Comparison of ENCODE assay signal across 14 cellular contexts in the genomic region with DNA sequence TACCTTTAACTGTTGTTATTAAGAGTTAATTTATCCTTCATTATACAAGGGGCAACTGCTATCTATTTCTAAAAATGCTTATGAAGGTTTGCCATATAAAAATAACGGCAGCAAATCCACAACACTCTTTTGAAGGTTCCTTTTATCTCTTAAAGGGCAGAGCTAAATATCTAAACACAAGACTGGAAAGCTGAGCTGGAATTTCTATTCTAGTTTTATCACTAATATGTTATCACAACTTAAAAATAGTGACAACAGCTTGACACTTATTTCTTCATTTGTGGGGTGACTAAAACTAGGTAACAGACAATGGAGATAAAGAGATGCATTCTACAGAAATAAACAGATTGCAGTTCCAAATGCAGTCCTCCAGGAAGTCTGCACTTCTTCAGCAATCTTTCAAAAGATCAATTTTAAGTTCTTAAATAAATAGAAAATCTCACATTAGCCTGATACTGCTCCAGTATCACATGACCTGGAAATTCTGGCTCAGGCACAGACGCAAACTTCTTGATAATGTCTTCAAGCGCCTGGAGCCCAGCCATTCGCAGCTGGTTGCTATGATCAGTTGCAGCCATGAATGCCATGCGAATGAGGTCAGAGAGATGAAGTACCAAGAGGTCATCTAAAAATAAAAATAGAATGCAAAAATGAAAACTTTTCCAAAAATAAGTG. TPM values are rescaled to one million over a fixed set of nuclear protein-coding genes. Genes with fewer than 3 reads are reported as not detected.
A peak's percentile ranks its signal among the peaks of the same experiment; 100 is the strongest.
DNase-seq lines count a peak whose midpoint lies in the region; ATAC-seq, FAIRE-seq and TF ChIP-seq lines count a peak whose summit lies in the region.
"Had no signal": no experiment of that assay in that cellular context is flagged by ENCODE, and none has a peak within 500 bp of the region (broad histone marks: within the 10 kb centered on the region; RNA-seq: fewer than 3 reads in every experiment).

No MANE protein-coding gene starts in this region.

- no peak for FAIRE-seq in astrocyte (lab: Jason Lieb, UNC)
- FAIRE-seq: GM18507 had no signal

- H3K27me3 ChIP-seq in BE2C, result no peaks in the 10 kb centered on the region
- H3K27me3 ChIP-seq in astrocyte (ENCODE audit: insufficient read depth, low read length), result no peaks in the 10 kb centered on the region
- H3K27me3 ChIP-seq in right cardiac atrium (ENCODE audit: control insufficient read depth, insufficient read depth), result no peaks in the 10 kb centered on the region
- H3K27me3 ChIP-seq in gastrocnemius medialis, result no peaks in the 10 kb centered on the region
- H3K27me3 ChIP-seq: dorsolateral prefrontal cortex had no signal

- H3K36me3 ChIP-seq in BE2C, result peaks cover 10% of the 10 kb centered on the region
- peaks cover 13% of the 10 kb centered on the region for H3K36me3 ChIP-seq in astrocyte (ENCODE audit: insufficient read depth, low read length)
- H3K36me3 ChIP-seq in gastrocnemius medialis, result peaks cover 0 to 31% of the 10 kb centered on the region in 2 donors

- 18% methylated on average over 5 of the region's 5 CpGs for WGBS in right cardiac atrium

- DNase-seq in BE2C, result peak; percentile 13
- peak; percentile 85 for DNase-seq in astrocyte (ENCODE audit: low read depth)
- peak; percentile 88 to 93 (median 92) for DNase-seq in right cardiac atrium
- peak; percentile 18 to 79 for DNase-seq in gastrocnemius medialis
- DNase-seq in NCI-H748 (lab: John Stamatoyannopoulos, UW; ENCODE audit: unreplicated experiment), result no peak
- DNase-seq in stimulated activated naive CD8-positive, alpha-beta T cell treated with anti-CD3 and anti-CD28 coated beads, Interleukin-15, Interleukin-2, amounts not matched to agents 100 U/mL and 50 U/mL, for 24 hours, result no peak
- DNase-seq: activated T-cell treated with anti-CD3 and anti-CD28 coated beads, Interleukin-2, amount 50 U/mL, for 1 hour; dorsolateral prefrontal cortex; OCI-M1; stimulated activated naive B cell treated with anti-CD40 and anti-IgM and Interleukin-4, amounts not matched to agents 10 μg/mL and 1 μg/mL and 100 μg/mL, for 72 hours had no signal

- H3K9me3 Mint-ChIP-seq in astrocyte (ENCODE audit: unreplicated experiment), result no peaks in the 10 kb centered on the region
- H3K9me3 Mint-ChIP-seq: stimulated activated naive B cell treated with anti-CD40 and anti-IgM and Interleukin-4, amounts not matched to agents 10 μg/mL and 1 μg/mL and 100 μg/mL, for 72 hours had no signal

- H3K9ac ChIP-seq in astrocyte (ENCODE audit: low read length), result peak overlapping the region; percentile 11

- peaks cover 10% of the 10 kb centered on the region for H3K4me1 Mint-ChIP-seq in astrocyte (ENCODE audit: low read depth, unreplicated experiment)

- H3K36me3 Mint-ChIP-seq in astrocyte (ENCODE audit: low read depth, unreplicated experiment), result peaks cover 9% of the 10 kb centered on the region

- H2AFZ ChIP-seq in astrocyte (ENCODE audit: low read depth, low read length), result no peak overlapping the region

- H3K4me3 ChIP-seq in BE2C (ENCODE audit: low read depth, low read length), result no peak overlapping the region
- no peak overlapping the region for H3K4me3 ChIP-seq in astrocyte (ENCODE audit: insufficient read depth, low read depth, low read length)
- H3K4me3 ChIP-seq in right cardiac atrium (ENCODE audit: low read length), result no peak overlapping the region
- no peak overlapping the region for H3K4me3 ChIP-seq in gastrocnemius medialis
- H3K4me3 ChIP-seq: dorsolateral prefrontal cortex, skin epidermis had no signal

- no peak overlapping the region for H3K27ac Mint-ChIP-seq in astrocyte (ENCODE audit: unreplicated experiment)
- H3K27ac Mint-ChIP-seq: stimulated activated naive B cell treated with anti-CD40 and anti-IgM and Interleukin-4, amounts not matched to agents 10 μg/mL and 1 μg/mL and 100 μg/mL, for 72 hours had no signal

- H4K20me1 ChIP-seq in astrocyte (ENCODE audit: insufficient read depth, low read length), result no peaks in the 10 kb centered on the region

- ATAC-seq in right cardiac atrium (peak; percentile 93 to 95), gastrocnemius medialis (peak; percentile 92), GM18511 (IDR thresholded peaks at IDR 0.05; ENCODE audit: unreplicated experiment) (no peak), GM18873 (IDR thresholded peaks at IDR 0.05; ENCODE audit: low FRiP score, unreplicated experiment) (no peak)
- no peak for ATAC-seq in stimulated activated naive CD8-positive, alpha-beta T cell treated with anti-CD3 and anti-CD28 coated beads, Interleukin-15, Interleukin-2, amounts not matched to agents 100 U/mL and 50 U/mL, for 24 hours
- ATAC-seq: stimulated activated naive B cell treated with anti-CD40 and anti-IgM and Interleukin-4, amounts not matched to agents 10 μg/mL and 1 μg/mL and 100 μg/mL, for 72 hours had no signal

- H3K27me3 Mint-ChIP-seq in astrocyte (ENCODE audit: low read depth, unreplicated experiment), result no peaks in the 10 kb centered on the region
- H3K27me3 Mint-ChIP-seq: stimulated activated naive B cell treated with anti-CD40 and anti-IgM and Interleukin-4, amounts not matched to agents 10 μg/mL and 1 μg/mL and 100 μg/mL, for 72 hours had no signal

- no peak overlapping the region for H3K4me3 Mint-ChIP-seq in astrocyte (ENCODE audit: unreplicated experiment)
- H3K4me3 Mint-ChIP-seq: stimulated activated naive B cell treated with anti-CD40 and anti-IgM and Interleukin-4, amounts not matched to agents 10 μg/mL and 1 μg/mL and 100 μg/mL, for 72 hours had no signal

- TF ChIP-seq CTCF in BE2C (IDR thresholded peaks at IDR 0.05; ENCODE audit: low read depth, low read length) (no peak), astrocyte (IDR thresholded peaks at IDR 0.05; ENCODE audit: insufficient read depth, low read depth, low read length) (no peak), gastrocnemius medialis (IDR thresholded peaks at IDR 0.05 in 4 of 5, conservative IDR thresholded peaks at IDR 0.05 in 1 of 5) (no peak)

- H3K79me2 ChIP-seq in astrocyte (ENCODE audit: insufficient read depth, low read length), result no peaks in the 10 kb centered on the region

- intact Hi-C loops in right cardiac atrium (cut with DNase I), result no loop called here
- intact Hi-C loops in gastrocnemius medialis (cut with DNase I; ENCODE audit: low total_unique reads), result no loop called here

- in situ Hi-C loops in gastrocnemius medialis (cut with MboI; ENCODE audit: low sequenced_read_pairs in 4 of 4), result no loop called here

- H3K9me3 ChIP-seq in BE2C, result no peaks in the 10 kb centered on the region
- no peaks in the 10 kb centered on the region for H3K9me3 ChIP-seq in astrocyte (ENCODE audit: insufficient read depth, low read depth, low read length)
- H3K9me3 ChIP-seq in right cardiac atrium (ENCODE audit: control insufficient read depth, low read length), result no peaks in the 10 kb centered on the region
- H3K9me3 ChIP-seq in gastrocnemius medialis, result no peaks in the 10 kb centered on the region

- H3K4me1 ChIP-seq in BE2C (no peaks in the 10 kb centered on the region; the same call in 1 of the 2 replicates), astrocyte (ENCODE audit: insufficient read depth, low read length) (peaks cover 13% of the 10 kb centered on the region), right cardiac atrium (ENCODE audit: control insufficient read depth, insufficient read depth, low read length) (peaks cover 5% of the 10 kb centered on the region), gastrocnemius medialis (peaks cover 14 to 19% of the 10 kb centered on the region in 2 donors)

- peak overlapping the region; percentile 4 for H3K4me2 ChIP-seq in astrocyte (ENCODE audit: low read length)

- no peak for TF ChIP-seq POLR2A in gastrocnemius medialis (IDR thresholded peaks at IDR 0.05)

- H3K27ac ChIP-seq in astrocyte (ENCODE audit: low read depth, low read length), result peak overlapping the region; percentile 72
- H3K27ac ChIP-seq in right cardiac atrium (ENCODE audit: low read length), result peak overlapping the region; percentile 89
- peak overlapping the region; percentile 43 to 65 (median 48) for H3K27ac ChIP-seq in gastrocnemius medialis

RNA-seq across cellular contexts. Expression of a gene that starts 54.0 kb away (rescaled TPM):
- polyA plus RNA-seq in BE2C (2012; ENCODE audit: insufficient read depth, insufficient read length, low read depth), result 6.2 TPM
- 24.2 and 25.6 TPM in 2 replicates for total RNA-seq in astrocyte
- total RNA-seq in right cardiac atrium, result 10 to 100 TPM; 30.9 to 41.1 (median 35.0) TPM
- polyA plus RNA-seq in right cardiac atrium, result 7.7 TPM
- 10 to 100 TPM; 21.3 to 52.0 (median 38.5) TPM for total RNA-seq in gastrocnemius medialis

Comparison
In these comparisons a context has a peak if more than half of its experiments do, and no peak if none do; other contexts are left out.
1. DNase-seq: peak in BE2C (single experiment), astrocyte (single experiment), right cardiac atrium (3 of 3) and gastrocnemius medialis (2 of 2); none in NCI-H748 (single experiment) and stimulated activated naive CD8-positive, alpha-beta T cell treated with anti-CD3 and anti-CD28 coated beads, Interleukin-15, Interleukin-2, amounts not matched to agents 100 U/mL and 50 U/mL, for 24 hours (single experiment).
2. ATAC-seq: peak in right cardiac atrium (2 of 2) and gastrocnemius medialis (2 of 2); none in stimulated activated naive CD8-positive, alpha-beta T cell treated with anti-CD3 and anti-CD28 coated beads, Interleukin-15, Interleukin-2, amounts not matched to agents 100 U/mL and 50 U/mL, for 24 hours (single experiment), GM18511 (single experiment) and GM18873 (single experiment).
3. Peak in every context shown above with its lines, with median percentiles within 50 percentile points of each other: H3K27ac ChIP-seq.